8 cellular contexts compared by ENCODE assay signal in genomic region chr13:52159159-52159982, GRCh38. TPM values are rescaled to one million over a fixed set of nuclear protein-coding genes. Genes with fewer than 3 reads are reported as not detected.
A peak's percentile ranks its signal among the peaks of the same experiment; 100 is the strongest.
DNase-seq lines count a peak whose midpoint lies in the region; ATAC-seq and TF ChIP-seq lines count a peak whose summit lies in the region.

TSS of gene NEK3 (minus strand) at chr13:52159597. CDS start at chr13:52156191, 3,406 bp downstream.

- H3K4me1 ChIP-seq in mononuclear cell (ENCODE audit: insufficient read depth, low read length) = peaks cover 20% of the 10 kb centered on the region

- ATAC-seq in GM19324 (IDR thresholded peaks at IDR 0.05; ENCODE audit: low FRiP score, unreplicated experiment) = peak; percentile 85
- ATAC-seq in HG03457 (IDR thresholded peaks at IDR 0.05; ENCODE audit: unreplicated experiment) = peak; percentile 73

- no peaks in the 10 kb centered on the region for H3K27me3 ChIP-seq in mononuclear cell (ENCODE audit: insufficient read depth, low read length)

- no peak for TF ChIP-seq CTCF in C4-2B (conservative IDR thresholded peaks at IDR 0.05)
- TF ChIP-seq CTCF in epithelial cell of proximal tubule (conservative IDR thresholded peaks at IDR 0.05; ENCODE audit: low read depth, low read length) = no peak

- H3K9me3 ChIP-seq in mononuclear cell (ENCODE audit: low read depth, low read length) = no peaks in the 10 kb centered on the region

- H3K4me3 ChIP-seq in epithelial cell of proximal tubule (ENCODE audit: low read depth, low read length) = peak within 1 kb of the TSS; percentile 81
- peak within 1 kb of the TSS; percentile 72 for H3K4me3 ChIP-seq in mononuclear cell (ENCODE audit: low read length)

- H3K27ac ChIP-seq in C4-2B = peak within 1 kb of the TSS; percentile 84

- peak; percentile 63 for DNase-seq in NOMO-1 treated with dmso at 0.1 percent for 144 hours (lab: John Stamatoyannopoulos, UW; ENCODE audit: unreplicated experiment)
- DNase-seq in activated T-cell treated with anti-CD3 and anti-CD28 coated beads for 4 hours = peak; percentile 19
- no peak for DNase-seq in epithelial cell of proximal tubule (ENCODE audit: low read depth)
- DNase-seq in stimulated activated CD8-positive, alpha-beta memory T cell treated with anti-CD3 and anti-CD28 coated beads, Interleukin-2, amount 100 ng/mL, for 48 hours (ENCODE audit: low read depth in 2 of 2) = peak; percentile 33 to 35

RNA-seq across cellular contexts. Expression of gene NEK3, which starts in this region (rescaled TPM):
- 9.0 and 22.4 TPM in 2 replicates for total RNA-seq in epithelial cell of proximal tubule
- total RNA-seq in mononuclear cell = 4.2 TPM
